ENCODE assay signal across 8 cellular contexts in the genomic region with DNA sequence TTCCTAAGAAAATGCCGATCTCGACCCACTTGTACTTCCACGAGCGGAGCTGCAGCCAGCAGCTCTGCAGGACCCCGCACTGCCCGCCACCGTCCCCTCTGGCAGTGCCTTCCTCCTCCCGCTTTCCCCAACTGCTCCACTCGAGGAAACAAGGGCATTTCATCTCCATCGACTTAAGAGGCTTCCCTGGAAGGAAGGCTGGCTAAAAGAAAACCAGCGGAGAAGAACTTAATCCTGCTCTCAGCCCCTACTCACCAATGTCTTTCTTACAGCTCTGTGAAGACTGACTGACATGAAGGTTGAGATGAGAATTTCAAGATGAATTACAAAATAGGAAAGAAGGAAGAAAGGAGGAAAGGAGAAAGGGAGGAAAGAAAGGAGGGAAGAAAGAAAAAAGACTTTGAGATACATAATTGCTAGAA. TPM values are rescaled to one million over a fixed set of nuclear protein-coding genes. Genes with fewer than 3 reads are reported as not detected.
DNase-seq lines count a peak whose midpoint lies in the region; ATAC-seq and TF ChIP-seq lines count a peak whose summit lies in the region.

No MANE protein-coding gene starts in this region.

- H3K79me2 ChIP-seq in osteoblast (ENCODE audit: insufficient read depth, low read length), result peaks cover 50% of the 10 kb centered on the region

- H4K20me1 ChIP-seq in osteoblast (ENCODE audit: insufficient read depth, low read length), result no peaks in the 10 kb centered on the region

- H3K27ac ChIP-seq in CD4-positive, CD25-positive, alpha-beta regulatory T cell (ENCODE audit: insufficient read depth, low read length, poor library complexity, severe bottlenecking), result no peak overlapping the region
- peak overlapping the region; percentile 81 for H3K27ac ChIP-seq in osteoblast (ENCODE audit: low read depth, low read length)

- H3K27ac Mint-ChIP-seq in CD4-positive, CD25-positive, alpha-beta regulatory T cell, result no peak overlapping the region

- DNase-seq in CD4-positive, CD25-positive, alpha-beta regulatory T cell, result no peak
- DNase-seq in fibroblast of mammary gland (ENCODE audit: low read depth), result no peak
- DNase-seq in osteoblast (ENCODE audit: insufficient read length, low spot score, missing footprints), result peak; percentile 74
- no peak for DNase-seq in midbrain (lab: John Stamatoyannopoulos, UW)
- DNase-seq in hypothalamus (lab: John Stamatoyannopoulos, UW), result no peak
- no peak for DNase-seq in sciatic nerve (ENCODE audit: low spot score)

- peak overlapping the region; percentile 96 for H3K4me2 ChIP-seq in osteoblast (ENCODE audit: insufficient read depth, low read length)

- H3K4me3 Mint-ChIP-seq in CD4-positive, CD25-positive, alpha-beta regulatory T cell, result peak overlapping the region; percentile 11 to 82 (median 42)

- H2AFZ ChIP-seq in osteoblast (ENCODE audit: low read length), result peak overlapping the region; percentile 82

- H3K4me1 ChIP-seq in CD4-positive, CD25-positive, alpha-beta regulatory T cell (ENCODE audit: control insufficient read depth, insufficient read depth, low read length, poor library complexity, severe bottlenecking), result peaks cover 12% of the 10 kb centered on the region
- H3K4me1 ChIP-seq in osteoblast (ENCODE audit: insufficient read depth, low read length), result peaks cover 43% of the 10 kb centered on the region

- H3K27me3 ChIP-seq in CD4-positive, CD25-positive, alpha-beta regulatory T cell (ENCODE audit: control insufficient read depth, insufficient read depth, low read length), result peaks cover 24% of the 10 kb centered on the region
- no peaks in the 10 kb centered on the region for H3K27me3 ChIP-seq in osteoblast (ENCODE audit: insufficient read depth, low read length)

- peaks cover 71% of the 10 kb centered on the region for H3K27me3 Mint-ChIP-seq in CD4-positive, CD25-positive, alpha-beta regulatory T cell

- no peaks in the 10 kb centered on the region for H3K36me3 ChIP-seq in CD4-positive, CD25-positive, alpha-beta regulatory T cell (ENCODE audit: control insufficient read depth, insufficient read depth, low read length)
- peaks cover 6% of the 10 kb centered on the region for H3K36me3 ChIP-seq in osteoblast (ENCODE audit: insufficient read depth, low read length)

- TF ChIP-seq CTCF in WI38 (IDR thresholded peaks at IDR 0.05; ENCODE audit: low read depth, low read length) (no peak), fibroblast of mammary gland (conservative IDR thresholded peaks at IDR 0.05; ENCODE audit: control insufficient read depth, insufficient read depth, low read depth, low read length) (no peak), osteoblast (IDR thresholded peaks at IDR 0.05; ENCODE audit: extremely low read depth, low read depth, low read length) (no peak)

- ATAC-seq in CD4-positive, CD25-positive, alpha-beta regulatory T cell (ENCODE audit: low read depth in 2 of 2), result no peak
- ATAC-seq in GM21360 (IDR thresholded peaks at IDR 0.05; ENCODE audit: unreplicated experiment) (no peak), sciatic nerve (no peak)

- H3K4me3 ChIP-seq in CD4-positive, CD25-positive, alpha-beta regulatory T cell (ENCODE audit: low read depth, low read length), result peak overlapping the region; percentile 43
- H3K4me3 ChIP-seq in WI38 (ENCODE audit: low read depth, low read length), result peak overlapping the region; percentile 61
- peak overlapping the region; percentile 56 for H3K4me3 ChIP-seq in fibroblast of mammary gland (ENCODE audit: control insufficient read depth, low read depth, low read length)
- peak overlapping the region; percentile 86 for H3K4me3 ChIP-seq in osteoblast (ENCODE audit: insufficient read depth, low read length)

- no peaks in the 10 kb centered on the region for H3K9me3 ChIP-seq in CD4-positive, CD25-positive, alpha-beta regulatory T cell (ENCODE audit: control insufficient read depth in 2 of 2, low read length in 2 of 2)
- H3K9me3 ChIP-seq in osteoblast (ENCODE audit: low read depth, low read length), result no peaks in the 10 kb centered on the region

- peaks cover 15% of the 10 kb centered on the region for H3K36me3 Mint-ChIP-seq in CD4-positive, CD25-positive, alpha-beta regulatory T cell

- peaks cover 5 to 23% (median 12%) of the 10 kb centered on the region in 4 donors for H3K4me1 Mint-ChIP-seq in CD4-positive, CD25-positive, alpha-beta regulatory T cell

- H3K9me3 Mint-ChIP-seq in CD4-positive, CD25-positive, alpha-beta regulatory T cell, result peaks cover 0 to 1% (median 0%) of the 10 kb centered on the region in 7 donors

- intact Hi-C loops in sciatic nerve (cut with DNase I), result loop anchor here (2.0 kb wide), 1 partner anchor 15 kb away; no protein-coding TSS in a partner anchor

RNA-seq across cellular contexts. Expression of a gene that starts 15.6 kb away (rescaled TPM):
- not detected for total RNA-seq in CD4-positive, CD25-positive, alpha-beta regulatory T cell
- not detected for polyA plus RNA-seq in CD4-positive, CD25-positive, alpha-beta regulatory T cell
- 39.4 and 41.0 TPM in 2 replicates for total RNA-seq in osteoblast
- total RNA-seq in sciatic nerve, result 61.8 TPM

Comparison
In these comparisons a context has a peak if more than half of its experiments do, and no peak if none do; other contexts are left out.
1. RNA of a gene that starts 15.6 kb away (total RNA-seq): 61.8 TPM in sciatic nerve (single experiment) and 39.4 to 41.0 TPM in osteoblast; not detected in CD4-positive, CD25-positive, alpha-beta regulatory T cell (single experiment); every median in the first group is over 10 times any median in the second.
2. Peak in every context shown above with its lines, with median percentiles within 50 percentile points of each other: H3K4me3 ChIP-seq.